Comparison of ENCODE assay signal across 22 cellular contexts in the genomic region with DNA sequence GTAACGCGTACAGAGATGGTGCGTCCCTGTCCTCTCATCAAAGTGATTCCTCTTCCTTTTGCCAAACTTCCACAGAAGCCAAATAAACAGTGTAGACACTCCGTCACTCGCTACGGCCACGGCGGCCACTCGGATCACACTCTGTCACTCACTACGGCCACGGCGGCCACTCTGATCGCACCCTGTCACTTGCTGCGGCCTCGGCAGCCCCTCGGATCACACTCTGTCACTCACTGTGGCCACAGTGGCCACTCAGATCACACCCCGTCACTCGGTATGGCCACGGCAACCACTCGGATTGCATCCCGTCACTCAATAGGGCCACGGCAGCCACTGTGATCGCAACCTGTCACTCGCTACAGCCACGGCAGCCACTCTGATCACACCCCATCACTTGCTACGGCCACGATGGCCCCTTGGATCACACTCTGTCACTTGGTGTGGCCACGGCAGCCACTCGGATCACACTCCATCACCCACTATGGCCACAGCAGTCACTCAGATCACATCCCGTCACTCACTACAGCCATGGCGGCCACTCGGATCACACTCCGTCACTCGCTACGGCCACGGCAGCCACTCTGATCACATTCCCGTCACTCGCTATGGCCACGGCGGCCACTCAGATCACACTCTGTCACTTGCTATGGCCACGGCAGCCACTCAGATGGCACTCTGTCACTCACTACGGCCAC.
"Had no signal": no experiment of that assay in that cellular context is flagged by ENCODE, and none has a peak within 500 bp of the region (broad histone marks: within the 10 kb centered on the region; RNA-seq: fewer than 3 reads in every experiment).

No MANE protein-coding gene starts in this region.

- H3K27me3 ChIP-seq: ascending aorta, body of pancreas, Peyer's patch had no signal

- H3K4me3 ChIP-seq: ascending aorta, body of pancreas, K562, Peyer's patch had no signal

- H3K4me3 Mint-ChIP-seq: activated CD8-positive, alpha-beta T cell treated with anti-CD3 and anti-CD28 coated beads, Interleukin-2, amount 10 ng/mL, durations not matched to agents 7 days and 5 days; activated naive CD8-positive, alpha-beta T cell treated with anti-CD3 and anti-CD28 coated beads, Interleukin-2, amount 50 U/mL, for 24 hours; T-helper 1 cell treated with Interleukin-12 subunit alpha and Interleukin-12 subunit beta and Interleukin-4 antibody, amounts not matched to agents 30 μg/mL and 1 μg/mL, for 36 hours had no signal

- H3K4me1 Mint-ChIP-seq: activated naive CD8-positive, alpha-beta T cell treated with anti-CD3 and anti-CD28 coated beads, Interleukin-2, amount 50 U/mL, for 24 hours had no signal

- H3K9me3 Mint-ChIP-seq: activated naive CD8-positive, alpha-beta T cell treated with anti-CD3 and anti-CD28 coated beads, Interleukin-2, amount 50 U/mL, for 24 hours; T-helper 1 cell treated with Interleukin-12 subunit alpha and Interleukin-12 subunit beta and Interleukin-4 antibody, amounts not matched to agents 30 μg/mL and 1 μg/mL, for 36 hours had no signal

- H3K9me3 ChIP-seq: ascending aorta, body of pancreas, Peyer's patch had no signal

- H3K4me1 ChIP-seq: ascending aorta, Peyer's patch had no signal

- H3K27ac ChIP-seq: ascending aorta, body of pancreas, Peyer's patch, RWPE1 had no signal

- H3K27ac Mint-ChIP-seq: activated CD8-positive, alpha-beta T cell treated with anti-CD3 and anti-CD28 coated beads, Interleukin-2, amount 10 ng/mL, durations not matched to agents 7 days and 5 days; activated naive CD4-positive, alpha-beta T cell treated with anti-CD3 and anti-CD28 coated beads, Interleukin-2, amount 50 U/mL, for 72 hours; activated naive CD8-positive, alpha-beta T cell treated with anti-CD3 and anti-CD28 coated beads, Interleukin-2, amount 50 U/mL, for 24 hours; T-helper 1 cell treated with Interleukin-12 subunit alpha and Interleukin-12 subunit beta and Interleukin-4 antibody, amounts not matched to agents 30 μg/mL and 1 μg/mL, for 36 hours had no signal

- DNase-seq: activated CD4-positive, alpha-beta T cell treated with anti-CD3 and anti-CD28 coated beads for 48 hours; activated CD4-positive, alpha-beta T cell treated with anti-CD3 and anti-CD28 coated beads, Interleukin-2, amount 50 U/mL, for 4 hours; activated CD4-positive, CD25-positive, alpha-beta regulatory T cell treated with anti-CD3 and anti-CD28 coated beads, Interleukin-2, amount 50 U/mL, for 72 hours; activated CD8-positive, alpha-beta memory T cell treated with anti-CD3 and anti-CD28 coated beads, Interleukin-2, amount 50 U/mL, for 48 hours; activated CD8-positive, alpha-beta T cell treated with anti-CD3 and anti-CD28 coated beads, Interleukin-2, amount 10 ng/mL, durations not matched to agents 7 days and 5 days; activated naive CD8-positive, alpha-beta T cell treated with anti-CD3 and anti-CD28 coated beads, Interleukin-2, amount 50 U/mL, for 24 hours; activated T-cell treated with anti-CD3 and anti-CD28 coated beads, Interleukin-2, amount 50 U/mL, for 1 hour; amniotic stem cell; Karpas-422; NCI-H1105 treated with DMSO at 0.1 percent for 48 hours; NCI-H1436 treated with DMSO at 0.1 percent for 48 hours; NCI-H187; NCI-H2081 treated with DMSO at 0.1 percent for 48 hours; NCI-H446; Peyer's patch; SHP77 treated with DMSO at 0.1 percent for 48 hours had no signal

- H3K27me3 Mint-ChIP-seq: activated naive CD8-positive, alpha-beta T cell treated with anti-CD3 and anti-CD28 coated beads, Interleukin-2, amount 50 U/mL, for 24 hours had no signal

- H3K36me3 Mint-ChIP-seq: activated naive CD4-positive, alpha-beta T cell treated with anti-CD3 and anti-CD28 coated beads, Interleukin-2, amount 50 U/mL, for 72 hours had no signal

- H3K36me3 ChIP-seq: ascending aorta, Peyer's patch had no signal

- ATAC-seq: activated CD8-positive, alpha-beta T cell treated with anti-CD3 and anti-CD28 coated beads, Interleukin-2, amount 10 ng/mL, durations not matched to agents 7 days and 5 days; activated naive CD4-positive, alpha-beta T cell treated with anti-CD3 and anti-CD28 coated beads, Interleukin-2, amount 50 U/mL, for 72 hours; activated naive CD8-positive, alpha-beta T cell treated with anti-CD3 and anti-CD28 coated beads, Interleukin-2, amount 50 U/mL, for 24 hours; K562 had no signal

- FAIRE-seq: K562 had no signal
